ENCODE assay signal across 28 cellular contexts in genomic region chr14:101065696-101066694, GRCh38.
A peak's percentile ranks its signal among the peaks of the same experiment; 100 is the strongest.
DNase-seq lines count a peak whose midpoint lies in the region; ATAC-seq and TF ChIP-seq lines count a peak whose summit lies in the region.
"Had no signal": no experiment of that assay in that cellular context is flagged by ENCODE, and none has a peak within 500 bp of the region (broad histone marks: within the 10 kb centered on the region; RNA-seq: fewer than 3 reads in every experiment).

No MANE protein-coding gene starts in this region.

- no peaks in the 10 kb centered on the region for H3K9me3 ChIP-seq in uterus
- H3K9me3 ChIP-seq: colonic mucosa, HAP-1, stomach, tibial nerve had no signal

- no peaks in the 10 kb centered on the region for H3K4me1 ChIP-seq in uterus
- H3K4me1 ChIP-seq: colonic mucosa, HAP-1, neural progenitor cell, stomach had no signal

- H3K27me3 ChIP-seq in uterus, result no peaks in the 10 kb centered on the region
- H3K27me3 ChIP-seq: colonic mucosa, neural progenitor cell, tibial nerve had no signal

- no peaks in the 10 kb centered on the region for H3K9me3 Mint-ChIP-seq in chondrocyte (ENCODE audit: low read depth)

- no peaks in the 10 kb centered on the region for H3K36me3 ChIP-seq in uterus
- H3K36me3 ChIP-seq: colonic mucosa, HAP-1, neural progenitor cell, stomach, tibial nerve had no signal

- no peak overlapping the region for H3K27ac ChIP-seq in uterus
- H3K27ac ChIP-seq: colonic mucosa, neural progenitor cell, PC-9, stomach, tibial nerve had no signal

- H3K4me3 ChIP-seq in uterus, result no peak overlapping the region
- H3K4me3 ChIP-seq: colonic mucosa, HAP-1, neural progenitor cell, PC-9, stomach, tibial nerve had no signal

- intact Hi-C loops in Right ventricle myocardium superior (cut with DNase I) (no loop called here), Right ventricle myocardium inferior (cut with DNase I) (no loop called here), uterus (cut with DNase I; ENCODE audit: low total_unique reads) (no loop called here)

- no peaks in the 10 kb centered on the region for H3K36me3 Mint-ChIP-seq in chondrocyte (ENCODE audit: low read depth)
- H3K36me3 Mint-ChIP-seq: neural progenitor cell had no signal

- H3K27me3 Mint-ChIP-seq in chondrocyte (ENCODE audit: low read depth), result peaks cover 2% of the 10 kb centered on the region
- H3K27me3 Mint-ChIP-seq: progenitor cell of endocrine pancreas had no signal

- ATAC-seq in Right ventricle myocardium superior (ENCODE audit: poor library complexity), result no peak
- no peak for ATAC-seq in Right ventricle myocardium inferior
- ATAC-seq in omental fat pad (ENCODE audit: low FRiP score), result no peak
- ATAC-seq in GM18519 (IDR thresholded peaks at IDR 0.05; ENCODE audit: low FRiP score, unreplicated experiment), result no peak

- H3K27ac Mint-ChIP-seq in chondrocyte (ENCODE audit: unreplicated experiment), result no peak overlapping the region
- H3K27ac Mint-ChIP-seq: neural progenitor cell, progenitor cell of endocrine pancreas had no signal

- DNase-seq in Right ventricle myocardium superior (peak; percentile 26), Right ventricle myocardium inferior (ENCODE audit: missing footprints) (no peak), chondrocyte (ENCODE audit: low spot score) (peak; percentile 75), omental fat pad (ENCODE audit: low spot score) (peak; percentile 8), uterus (peak; percentile 8 to 9), NCI-H1048 (lab: John Stamatoyannopoulos, UW) (no peak)
- DNase-seq: activated CD4-positive, alpha-beta T cell treated with anti-CD3 and anti-CD28 coated beads, Interleukin-2, amount 50 U/mL, for 48 hours; activated CD8-positive, alpha-beta memory T cell treated with anti-CD3 and anti-CD28 coated beads, Interleukin-2, amount 50 U/mL, for 48 hours; activated gamma-delta T cell; amniotic stem cell; C1 segment of cervical spinal cord; colonic mucosa; effector memory CD4-positive, alpha-beta T cell; erythroblast; kidney glomerular epithelial cell; mammary epithelial cell; NCI-H1105 treated with DMSO at 0.1 percent for 48 hours; NCI-H2029; NCI-H526; NK-92 treated with Interleukin-12 subunit alpha and Interleukin-12 subunit beta, amount 100 ng/mL, for 24 hours; PC-9; stimulated activated CD8-positive, alpha-beta memory T cell treated with anti-CD3 and anti-CD28 coated beads, Interleukin-4, amount 100 ng/mL, for 48 hours; stomach had no signal

- H3K4me1 Mint-ChIP-seq in chondrocyte (ENCODE audit: low read depth), result peaks cover 27% of the 10 kb centered on the region

- TF ChIP-seq POLR2A in uterus (IDR thresholded peaks at IDR 0.05), result no peak

- H3K4me3 Mint-ChIP-seq in chondrocyte (ENCODE audit: unreplicated experiment), result no peak overlapping the region
- H3K4me3 Mint-ChIP-seq: neural progenitor cell had no signal

- TF ChIP-seq CTCF in chondrocyte (IDR thresholded peaks at IDR 0.05), result no peak
- no peak for TF ChIP-seq CTCF in omental fat pad (IDR thresholded peaks at IDR 0.05)
- TF ChIP-seq CTCF in uterus (IDR thresholded peaks at IDR 0.05), result no peak

Comparison
In these comparisons a context has a peak if more than half of its experiments do, and no peak if none do; other contexts are left out.
1. DNase-seq: peak in Right ventricle myocardium superior (single experiment), chondrocyte (single experiment), omental fat pad (single experiment) and uterus (2 of 2); none in Right ventricle myocardium inferior (single experiment) and NCI-H1048 (single experiment).